In the genomic region with DNA sequence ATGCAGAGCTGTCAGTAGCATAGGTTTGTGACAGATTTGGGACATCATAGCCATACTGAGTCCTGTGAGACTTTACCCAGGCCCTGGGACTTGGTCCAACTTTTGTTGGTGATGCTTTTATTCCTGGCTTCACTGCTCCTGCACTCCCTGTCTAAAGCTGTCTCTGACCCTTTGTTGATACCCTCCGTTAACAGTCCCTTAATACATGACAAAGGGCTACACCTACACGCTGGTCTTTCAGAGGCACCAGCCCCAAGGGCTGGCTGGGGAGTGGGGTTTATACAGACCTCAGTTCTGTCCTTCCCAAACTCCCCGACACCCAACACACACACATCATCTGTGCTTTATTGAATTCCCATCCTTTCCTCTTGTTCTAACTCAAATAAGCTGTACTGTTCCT, we compare ENCODE assay signal across 26 cellular contexts. TPM values are rescaled to one million over a fixed set of nuclear protein-coding genes. Genes with fewer than 3 reads are reported as not detected.
"Had no signal": no experiment of that assay in that cellular context is flagged by ENCODE, and none has a peak within 500 bp of the region (broad histone marks: within the 10 kb centered on the region; RNA-seq: fewer than 3 reads in every experiment).

No MANE protein-coding gene starts in this region.

- FAIRE-seq: HTR-8/SVneo, RCC 7860 had no signal

- DNase-seq: KBM-7, MV-4-11, NCI-H1048, NCI-H1105 treated with DMSO at 0.1 percent for 48 hours, NCI-H1417 treated with DMSO at 0.1 percent for 48 hours, NCI-H146, NCI-H1694 treated with DMSO at 0.1 percent for 48 hours, NCI-H1930, NCI-H2081, NCI-H2107, NCI-H226, NCI-H510A, NCI-H524 treated with DMSO at 0.1 percent for 48 hours, NCI-H69, NCI-H774, SHP77, SK-N-SH, SW 1271, T-cell had no signal

- H3K9ac ChIP-seq: SK-N-SH had no signal

- ATAC-seq: T-cell had no signal

- H3K9me3 ChIP-seq: SK-N-SH had no signal

- H3K27ac ChIP-seq: HL-60, RWPE1 had no signal

- H3K4me2 ChIP-seq: SK-N-SH had no signal

RNA-seq across cellular contexts. Expression of a gene that starts 36.1 kb away (rescaled TPM):
- total RNA-seq: LHCN-M2 had no signal

RNA-seq across cellular contexts. Expression of a gene that starts 40.1 kb away (rescaled TPM):
- total RNA-seq: LHCN-M2, MCF 10A, SK-MEL-5 had no signal
- polyA plus RNA-seq: SK-N-SH had no signal
